In the genomic region with DNA sequence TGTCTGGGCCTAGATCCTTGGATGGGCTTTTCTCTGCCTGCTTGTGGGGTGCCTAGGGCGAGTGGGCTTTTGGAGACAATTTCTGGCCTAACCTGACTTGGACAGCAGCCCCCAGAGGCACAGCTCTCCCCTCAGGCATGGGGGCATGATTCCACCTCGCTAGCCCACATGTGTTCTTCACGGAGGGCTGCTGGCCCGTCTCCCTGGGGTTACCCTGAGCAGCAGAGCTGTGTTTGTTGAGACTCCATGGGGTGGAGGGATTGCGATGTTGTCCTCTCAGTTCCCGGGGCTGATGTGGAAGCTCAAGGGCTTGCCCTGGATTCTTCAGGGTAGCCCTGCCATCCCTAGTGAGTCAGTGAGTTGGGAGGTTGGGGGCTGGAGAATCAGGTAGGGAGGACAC, we compare ENCODE assay signal across 17 cellular contexts.
"Had no signal": no experiment of that assay in that cellular context is flagged by ENCODE, and none has a peak within 500 bp of the region (broad histone marks: within the 10 kb centered on the region; RNA-seq: fewer than 3 reads in every experiment).

No MANE protein-coding gene starts in this region.

- H3K4me1 ChIP-seq: gastrocnemius medialis had no signal

- H3K4me3 ChIP-seq: gastrocnemius medialis, heart left ventricle, right atrium auricular region, skin epidermis had no signal

- H3K27ac Mint-ChIP-seq: activated B cell treated with CpG ODN at 0.5 μM for 24 hours; activated CD4-positive, alpha-beta T cell treated with anti-CD3 and anti-CD28 coated beads, Interleukin-2, amount 10 ng/mL, durations not matched to agents 7 days and 5 days; activated T-cell treated with anti-CD3 and anti-CD28 coated beads, Interleukin-2, amount 50 U/mL, for 72 hours; stimulated activated naive B cell treated with anti-CD40 and anti-IgM and Interleukin-4, amounts not matched to agents 10 μg/mL and 1 μg/mL and 100 μg/mL, for 72 hours; type B pancreatic cell had no signal

- H3K27ac ChIP-seq: gastrocnemius medialis, heart left ventricle, right atrium auricular region, skin epidermis had no signal

- H3K4me3 Mint-ChIP-seq: activated B cell treated with CpG ODN at 0.5 μM for 24 hours; activated CD4-positive, alpha-beta T cell treated with anti-CD3 and anti-CD28 coated beads, Interleukin-2, amount 10 ng/mL, durations not matched to agents 7 days and 5 days had no signal

- H3K36me3 Mint-ChIP-seq: activated naive CD4-positive, alpha-beta T cell treated with anti-CD3 and anti-CD28 coated beads, Interleukin-2, amount 50 U/mL, for 72 hours; naive B cell; stimulated activated naive B cell treated with anti-CD40 and anti-IgM and Interleukin-4, amounts not matched to agents 10 μg/mL and 1 μg/mL and 100 μg/mL, for 72 hours; type B pancreatic cell had no signal

- H3K9me3 Mint-ChIP-seq: activated B cell treated with CpG ODN at 0.5 μM for 24 hours; activated CD4-positive, alpha-beta T cell treated with anti-CD3 and anti-CD28 coated beads, Interleukin-2, amount 10 ng/mL, durations not matched to agents 7 days and 5 days; activated naive CD4-positive, alpha-beta T cell treated with anti-CD3 and anti-CD28 coated beads, Interleukin-2, amount 50 U/mL, for 72 hours; activated T-cell treated with anti-CD3 and anti-CD28 coated beads, Interleukin-2, amount 50 U/mL, for 72 hours; stimulated activated naive B cell treated with anti-CD40 and anti-IgM and Interleukin-4, amounts not matched to agents 10 μg/mL and 1 μg/mL and 100 μg/mL, for 72 hours; type B pancreatic cell had no signal

- DNase-seq: activated B cell treated with CpG ODN at 0.5 μM for 24 hours; activated CD4-positive, alpha-beta T cell treated with anti-CD3 and anti-CD28 coated beads, Interleukin-2, amount 10 ng/mL, durations not matched to agents 7 days and 5 days; activated CD8-positive, alpha-beta memory T cell treated with anti-CD3 and anti-CD28 coated beads, Interleukin-2, amount 50 U/mL, for 48 hours; activated gamma-delta T cell; activated T-cell treated with anti-CD3 and anti-CD28 coated beads, Interleukin-2, amount 50 U/mL, for 72 hours; caudate nucleus; erythroblast; gastrocnemius medialis; heart left ventricle; naive B cell; stimulated activated CD4-positive, alpha-beta T cell treated with anti-CD3 and anti-CD28 coated beads, Interleukin-15, amount 100 ng/mL, for 24 hours; stimulated activated CD4-positive, alpha-beta T cell treated with anti-CD3 and anti-CD28 coated beads, Interleukin-4, amount 100 ng/mL, for 1 hour; stimulated activated naive B cell treated with anti-CD40 and anti-IgM and Interleukin-4, amounts not matched to agents 10 μg/mL and 1 μg/mL and 100 μg/mL, for 72 hours had no signal

- H3K9me3 ChIP-seq: gastrocnemius medialis, heart left ventricle, right atrium auricular region had no signal

- H3K36me3 ChIP-seq: gastrocnemius medialis, heart left ventricle, right atrium auricular region had no signal

- H3K27me3 Mint-ChIP-seq: type B pancreatic cell had no signal

- H3K27me3 ChIP-seq: gastrocnemius medialis, heart left ventricle, right atrium auricular region had no signal
